ENCODE assay signal across 8 cellular contexts in the genomic region with DNA sequence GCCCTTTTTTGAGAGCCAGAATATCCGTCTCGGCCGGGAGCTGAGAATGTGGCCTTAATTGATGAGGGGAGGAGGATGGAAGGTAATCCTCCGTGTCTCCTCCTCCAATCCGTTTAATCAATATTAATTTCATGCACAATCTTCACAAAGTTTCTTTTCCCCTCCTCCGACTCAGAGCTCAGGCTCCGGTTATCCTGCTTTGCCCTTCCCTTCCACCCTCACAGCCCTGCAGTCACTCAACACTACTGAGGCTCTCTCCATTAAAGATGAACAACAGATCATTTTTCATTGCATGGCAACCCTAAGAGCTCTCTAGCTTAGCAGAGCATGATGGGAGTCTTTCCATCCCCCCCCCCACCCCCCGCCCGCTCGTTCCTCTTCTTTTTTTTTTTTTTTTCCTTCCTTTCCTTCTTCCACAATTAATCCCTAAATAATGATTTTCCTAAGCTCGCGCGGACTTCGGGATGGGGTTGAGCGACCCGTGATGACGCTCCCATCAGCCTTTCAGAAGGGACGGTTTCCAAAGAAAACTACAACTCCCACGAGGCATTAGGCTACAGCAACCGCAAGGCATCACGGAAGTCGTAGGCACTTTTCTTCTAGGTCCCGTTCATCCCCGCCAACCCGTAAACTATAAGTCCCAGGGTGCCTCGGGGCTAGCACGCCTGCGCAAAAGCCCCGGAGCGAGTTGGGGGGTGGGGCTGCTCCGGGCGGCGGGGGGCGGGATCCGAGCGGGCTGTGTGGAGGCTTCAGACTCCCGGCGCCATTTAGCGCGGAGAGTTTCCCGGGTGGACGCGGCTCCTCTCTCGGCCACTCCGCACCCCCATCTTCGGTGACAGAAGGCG. TPM values are rescaled to one million over a fixed set of nuclear protein-coding genes. Genes with fewer than 3 reads are reported as not detected.
DNase-seq lines count a peak whose midpoint lies in the region; ATAC-seq and TF ChIP-seq lines count a peak whose summit lies in the region.

A gene (plus strand): TSS at position 752 of the 845 bp plus-strand sequence. CDS start 987 bp downstream, outside the sequence.

- TF ChIP-seq CTCF in HFF-Myc (IDR thresholded peaks at IDR 0.05; ENCODE audit: low read depth, low read length, missing control alignments) (no peak), gastroesophageal sphincter (IDR thresholded peaks at IDR 0.05) (no peak), neutrophil (IDR thresholded peaks at IDR 0.05) (no peak)

- peak within 1 kb of the TSS; percentile 71 for H3K4me3 ChIP-seq in HFF-Myc (replicated peaks; ENCODE audit: low read depth, low read length)
- H3K4me3 ChIP-seq in gastroesophageal sphincter = peak within 1 kb of the TSS; percentile 92 to 96
- peak within 1 kb of the TSS; percentile 95 to 98 for H3K4me3 ChIP-seq in neutrophil (ENCODE audit: low read depth in 1 of 2, low read length in 1 of 2)

- no peak for TF ChIP-seq EP300 in gastroesophageal sphincter (IDR thresholded peaks at IDR 0.05)

- ATAC-seq in gastroesophageal sphincter = peak; percentile 92

- peaks cover 26% of the 10 kb centered on the region for H3K36me3 Mint-ChIP-seq in activated naive CD4-positive, alpha-beta T cell treated with anti-CD3 and anti-CD28 coated beads for 36 hours (ENCODE audit: low read depth)

- CTCF ChIA-PET in activated naive CD4-positive, alpha-beta T cell treated with anti-CD3 and anti-CD28 coated beads for 36 hours (lab: Charles Lee) = interaction anchor here (0.6 to 6.9 kb wide), 25 partner anchors 13 to 185 kb away, joined by 3 to 69 read pairs (median 8); no protein-coding TSS in a partner anchor

- H3K9me3 ChIP-seq in gastroesophageal sphincter (no peaks in the 10 kb centered on the region), neutrophil (no peaks in the 10 kb centered on the region)

- no peaks in the 10 kb centered on the region for H3K9me3 Mint-ChIP-seq in activated naive CD4-positive, alpha-beta T cell treated with anti-CD3 and anti-CD28 coated beads for 36 hours

- H3K4me1 ChIP-seq in gastroesophageal sphincter = peaks cover 0 to 36% (median 17%) of the 10 kb centered on the region in 3 donors
- H3K4me1 ChIP-seq in neutrophil (ENCODE audit: control insufficient read depth in 1 of 2, insufficient read depth in 1 of 2, low read depth in 1 of 2, low read length in 1 of 2) = peaks cover 44 to 52% of the 10 kb centered on the region in 2 experiments

- 1% methylated on average over 10 to 18 of the region's 47 CpGs for WGBS in gastroesophageal sphincter (ENCODE audit: low coverage in 1 of 2), 2 donors

- intact Hi-C loops in activated naive CD4-positive, alpha-beta T cell treated with anti-CD3 and anti-CD28 coated beads for 36 hours (cut with micrococcal nuclease) = loop anchor here (1.0 to 10.0 kb wide), 18 partner anchors 9 to 840 kb away; a partner anchor contains a TSS

- no peaks in the 10 kb centered on the region for H3K36me3 ChIP-seq in gastroesophageal sphincter
- H3K36me3 ChIP-seq in neutrophil = no peaks in the 10 kb centered on the region

- H3K4me1 Mint-ChIP-seq in activated naive CD4-positive, alpha-beta T cell treated with anti-CD3 and anti-CD28 coated beads for 36 hours (ENCODE audit: low read depth) = peaks cover 30% of the 10 kb centered on the region

- H3K4me3 Mint-ChIP-seq in activated naive CD4-positive, alpha-beta T cell treated with anti-CD3 and anti-CD28 coated beads for 36 hours = no peak within 1 kb of the TSS

- H3K27me3 Mint-ChIP-seq in activated naive CD4-positive, alpha-beta T cell treated with anti-CD3 and anti-CD28 coated beads for 36 hours (ENCODE audit: low read depth) = no peaks in the 10 kb centered on the region

- TF ChIP-seq POLR2A in gastroesophageal sphincter (IDR thresholded peaks at IDR 0.05) = peak; percentile 80 to 84

- H3K27me3 ChIP-seq in gastroesophageal sphincter = no peaks in the 10 kb centered on the region
- H3K27me3 ChIP-seq in neutrophil = no peaks in the 10 kb centered on the region

- DNase-seq in GM03348 (ENCODE audit: low spot score) (peak; percentile 99), HFF-Myc (ENCODE audit: extremely low read depth, low read depth) (peak; percentile 98), NAMALWA (ENCODE audit: low spot score) (peak; percentile 99), SK-N-DZ (ENCODE audit: low spot score) (peak; percentile 100), superior temporal gyrus (ENCODE audit: extremely low spot score) (peak; percentile 99)
- peak; percentile 98 for DNase-seq in activated naive CD4-positive, alpha-beta T cell treated with anti-CD3 and anti-CD28 coated beads for 36 hours

- peak within 1 kb of the TSS; percentile 96 to 99 (median 98) for H3K27ac ChIP-seq in gastroesophageal sphincter
- H3K27ac ChIP-seq in neutrophil = peak within 1 kb of the TSS; percentile 97

- H3K27ac Mint-ChIP-seq in activated naive CD4-positive, alpha-beta T cell treated with anti-CD3 and anti-CD28 coated beads for 36 hours = peak within 1 kb of the TSS; percentile 94

RNA-seq across cellular contexts. Expression of the gene that starts here (rescaled TPM):
- 29.7 and 30.9 TPM in 2 replicates for polyA plus RNA-seq in SK-N-DZ (2014; cell fraction: cytosol; rRNA removed)
- polyA plus RNA-seq in SK-N-DZ (2014; cell fraction: nucleus; rRNA removed) = 29.4 and 33.5 TPM in 2 replicates
- total RNA-seq in activated naive CD4-positive, alpha-beta T cell treated with anti-CD3 and anti-CD28 coated beads for 36 hours = 100 to 1,000 TPM; 112 to 134 TPM
- 100 to 1,000 TPM; 109 to 245 (median 135) TPM for total RNA-seq in gastroesophageal sphincter

Comparison
In these comparisons a context has a peak if more than half of its experiments do, and no peak if none do; other contexts are left out.
1. Peak in every context shown above with its lines: DNase-seq, ATAC-seq, H3K4me3 ChIP-seq and H3K27ac ChIP-seq.